19 cellular contexts compared by ENCODE assay signal in the genomic region with DNA sequence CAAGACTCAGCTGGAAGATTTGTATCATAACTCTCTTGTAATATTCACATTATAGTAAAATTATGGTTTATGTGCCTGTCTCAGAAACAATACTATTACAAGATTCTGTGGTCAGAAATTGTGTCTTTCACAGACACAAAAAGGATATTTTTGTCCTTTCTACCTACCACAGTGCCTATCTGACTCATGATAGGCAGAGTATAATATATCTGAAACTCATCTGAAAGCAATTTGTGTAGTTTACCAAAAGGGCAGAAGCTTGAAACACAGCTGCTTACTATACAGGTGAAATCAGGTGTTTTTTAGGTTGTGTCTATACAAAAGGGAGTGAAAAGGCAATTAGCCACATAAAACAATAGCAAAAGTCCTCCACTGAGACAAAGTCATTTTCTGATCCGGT.
DNase-seq lines count a peak whose midpoint lies in the region; ATAC-seq and TF ChIP-seq lines count a peak whose summit lies in the region.
"Had no signal": no experiment of that assay in that cellular context is flagged by ENCODE, and none has a peak within 500 bp of the region (broad histone marks: within the 10 kb centered on the region; RNA-seq: fewer than 3 reads in every experiment).

No MANE protein-coding gene starts in this region.

- H4K20me1 ChIP-seq in MM.1S (ENCODE audit: insufficient read depth, low read length): no peaks in the 10 kb centered on the region

- H3K4me2 ChIP-seq in MM.1S (ENCODE audit: low read depth, low read length): no peak overlapping the region

- no peaks in the 10 kb centered on the region; the same call in 1 of the 2 replicates for H3F3A ChIP-seq in MM.1S (ENCODE audit: insufficient read depth, low read length)

- H3K9me3 ChIP-seq in MM.1S (replicated peaks; ENCODE audit: insufficient read depth, low read length): no peaks in the 10 kb centered on the region
- H3K9me3 ChIP-seq: HAP-1 had no signal

- H3K27me3 ChIP-seq in MM.1S (replicated peaks; ENCODE audit: insufficient read depth, low read length): peaks cover 16% of the 10 kb centered on the region

- H2AFZ ChIP-seq in MM.1S (ENCODE audit: low read length): no peak overlapping the region

- no peaks in the 10 kb centered on the region; the same call in 1 of the 2 replicates for H3K4me1 ChIP-seq in MM.1S (ENCODE audit: low read length)
- H3K4me1 ChIP-seq: HAP-1 had no signal

- H3K9ac ChIP-seq in MM.1S (ENCODE audit: low read length): no peak overlapping the region

- no peaks in the 10 kb centered on the region for H3K79me2 ChIP-seq in MM.1S (ENCODE audit: low read length)

- no peaks in the 10 kb centered on the region for H3K9me2 ChIP-seq in MM.1S (replicated peaks; ENCODE audit: insufficient read depth, low read length)

- DNase-seq in MM.1S: peak; percentile 75
- DNase-seq in RPMI8226: no peak
- no peak for DNase-seq in GM10266 (ENCODE audit: extremely low spot score)
- DNase-seq: AML-193; CD4-positive, CD25-positive, alpha-beta regulatory T cell; DMS53; IMR-90; NCI-H1436; NCI-H2081; NCI-H2227 treated with DMSO at 0.1 percent for 48 hours; NCI-H526; PC-3; T-helper 9 cell had no signal

- ATAC-seq in GM18511 (IDR thresholded peaks at IDR 0.05; ENCODE audit: unreplicated experiment) (peak; percentile 59), GM19452 (IDR thresholded peaks at IDR 0.05; ENCODE audit: unreplicated experiment) (peak; percentile 46), HG03025 (IDR thresholded peaks at IDR 0.05; ENCODE audit: low FRiP score, unreplicated experiment) (peak; percentile 55), HG03457 (IDR thresholded peaks at IDR 0.05; ENCODE audit: unreplicated experiment) (no peak), GM21381 (IDR thresholded peaks at IDR 0.05; ENCODE audit: unreplicated experiment) (no peak)
- ATAC-seq: PC-3 had no signal

- TF ChIP-seq CTCF in MM.1S (IDR thresholded peaks at IDR 0.05; ENCODE audit: low read length) (no peak), GM10266 (IDR thresholded peaks at IDR 0.05; ENCODE audit: control insufficient read depth, insufficient read depth, low read depth, missing control alignments) (no peak)

- no peak overlapping the region for H3K27ac ChIP-seq in MM.1S (ENCODE audit: low read length)

- H3K36me3 ChIP-seq in MM.1S (replicated peaks; ENCODE audit: insufficient read depth, low read length): no peaks in the 10 kb centered on the region
- H3K36me3 ChIP-seq: HAP-1 had no signal

- H3K4me3 ChIP-seq in MM.1S (ENCODE audit: low read length): no peak overlapping the region
- H3K4me3 ChIP-seq: HAP-1 had no signal

Comparison
In these comparisons a context has a peak if more than half of its experiments do, and no peak if none do; other contexts are left out.
1. ATAC-seq: peak in GM18511 (single experiment), GM19452 (single experiment) and HG03025 (single experiment); none in HG03457 (single experiment) and GM21381 (single experiment).